Comparison of ENCODE assay signal across 18 cellular contexts in the genomic region with DNA sequence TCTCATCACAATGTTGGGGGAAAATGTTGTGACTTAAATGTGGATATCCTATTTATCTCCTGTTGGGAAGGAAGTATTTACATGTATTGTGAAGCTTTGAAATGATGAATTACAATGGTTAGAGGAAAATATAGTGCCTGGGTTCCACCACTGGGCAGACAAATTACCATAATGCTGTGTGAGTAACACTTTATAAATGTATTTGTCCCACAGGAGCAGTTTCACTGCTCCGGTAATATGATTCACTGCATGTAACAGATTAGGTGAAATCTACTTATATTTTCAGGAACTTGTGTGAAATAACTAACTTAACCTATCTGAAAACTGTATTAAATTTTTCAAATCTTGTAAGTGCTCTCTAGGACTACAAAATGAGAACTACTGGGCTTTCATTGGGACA.
DNase-seq lines count a peak whose midpoint lies in the region; ATAC-seq, FAIRE-seq and TF ChIP-seq lines count a peak whose summit lies in the region.
"Had no signal": no experiment of that assay in that cellular context is flagged by ENCODE, and none has a peak within 500 bp of the region (broad histone marks: within the 10 kb centered on the region; RNA-seq: fewer than 3 reads in every experiment).

No MANE protein-coding gene starts in this region.

- H3K4me3 Mint-ChIP-seq in activated CD8-positive, alpha-beta T cell treated with anti-CD3 and anti-CD28 coated beads, Interleukin-2, amount 10 ng/mL, durations not matched to agents 7 days and 5 days, result no peak overlapping the region
- H3K4me3 Mint-ChIP-seq: CD4-positive, alpha-beta memory T cell; HFFc6 had no signal

- no peak overlapping the region for H2AK5ac ChIP-seq in mesendoderm (ENCODE audit: low read length)

- H2BK120ac ChIP-seq in mesendoderm (ENCODE audit: low read depth, low read length), result no peak overlapping the region

- ATAC-seq in activated CD8-positive, alpha-beta T cell treated with anti-CD3 and anti-CD28 coated beads, Interleukin-2, amount 10 ng/mL, durations not matched to agents 7 days and 5 days, result no peak
- ATAC-seq: A549, GM12878 had no signal

- H3K56ac ChIP-seq in mesendoderm (ENCODE audit: low read length), result no peak overlapping the region

- no peak for FAIRE-seq in bronchial epithelial cell (lab: Jason Lieb, UNC)
- FAIRE-seq: GM12878, GM18507 had no signal

- CTCF ChIA-PET in activated CD8-positive, alpha-beta T cell treated with anti-CD3 and anti-CD28 coated beads, Interleukin-2, amount 10 ng/mL, durations not matched to agents 7 days and 5 days (lab: Charles Lee), result no interaction called here

- no peak overlapping the region for H3K27ac ChIP-seq in mesendoderm (ENCODE audit: low read depth, low read length)
- H3K27ac ChIP-seq: A549, C4-2B, HL-60 had no signal

- no peak overlapping the region for H3K9ac ChIP-seq in mesendoderm (ENCODE audit: low read length)

- H3K79me2 ChIP-seq in mesendoderm (ENCODE audit: control insufficient read depth, insufficient read depth, low read length), result no peaks in the 10 kb centered on the region

- no peaks in the 10 kb centered on the region for H3K4me1 Mint-ChIP-seq in activated CD8-positive, alpha-beta T cell treated with anti-CD3 and anti-CD28 coated beads, Interleukin-2, amount 10 ng/mL, durations not matched to agents 7 days and 5 days (ENCODE audit: low read depth)
- H3K4me1 Mint-ChIP-seq: CD4-positive, alpha-beta memory T cell had no signal

- H4K8ac ChIP-seq in mesendoderm (ENCODE audit: low read depth, low read length), result no peak overlapping the region

- DNase-seq in M059J (ENCODE audit: low read depth), result peak; percentile 0
- DNase-seq in bronchial epithelial cell (ENCODE audit: low read depth), result peak; percentile 54
- DNase-seq in glomerular visceral epithelial cell (ENCODE audit: extremely low spot score), result peak; percentile 18
- no peak for DNase-seq in mesendoderm
- DNase-seq in stimulated activated naive CD4-positive, alpha-beta T cell treated with Interleukin-2 at 50 U/mL for 16 hours (lab: John Stamatoyannopoulos, UW), result no peak
- DNase-seq in activated CD8-positive, alpha-beta T cell treated with anti-CD3 and anti-CD28 coated beads, Interleukin-2, amount 10 ng/mL, durations not matched to agents 7 days and 5 days, result no peak
- no peak for DNase-seq in NCI-H2171 (lab: John Stamatoyannopoulos, UW)
- DNase-seq: BE2C; CD4-positive, alpha-beta memory T cell; DMS79; GOT3; HCEC 1CT; HFFc6 had no signal

- H2BK15ac ChIP-seq in mesendoderm (replicated peaks; ENCODE audit: low read depth), result no peak overlapping the region

- POLR2A ChIA-PET in activated CD8-positive, alpha-beta T cell treated with anti-CD3 and anti-CD28 coated beads, Interleukin-2, amount 10 ng/mL, durations not matched to agents 7 days and 5 days (lab: Charles Lee), result no interaction called here

- H4K5ac ChIP-seq in mesendoderm (ENCODE audit: low read length), result no peak overlapping the region

- WGBS in mesendoderm (ENCODE audit: extremely low coverage, insufficient coverage, low lambda C conversion rate), result no CpG with 5 or more reads among the region's 1 CpG

- H3K4me3 ChIP-seq in bronchial epithelial cell (ENCODE audit: low read depth, low read length) (no peak overlapping the region), mesendoderm (ENCODE audit: low read length) (no peak overlapping the region)
- H3K4me3 ChIP-seq: A549, GM12878 had no signal

- no peaks in the 10 kb centered on the region for H3K4me1 ChIP-seq in mesendoderm (ENCODE audit: control insufficient read depth, low read depth, low read length)
- H3K4me1 ChIP-seq: A549, BE2C had no signal

- no peaks in the 10 kb centered on the region for H3K9me3 Mint-ChIP-seq in activated CD8-positive, alpha-beta T cell treated with anti-CD3 and anti-CD28 coated beads, Interleukin-2, amount 10 ng/mL, durations not matched to agents 7 days and 5 days (ENCODE audit: insufficient read depth)

- no peak overlapping the region for H3K4ac ChIP-seq in mesendoderm (ENCODE audit: low read depth, low read length)

- no peak for TF ChIP-seq CTCF in bronchial epithelial cell (IDR thresholded peaks at IDR 0.05; ENCODE audit: insufficient read depth, low read length, severe bottlenecking)

- H3K23ac ChIP-seq in mesendoderm (ENCODE audit: low read length), result no peak overlapping the region

- H3K4me2 ChIP-seq in mesendoderm (ENCODE audit: low read length), result no peak overlapping the region
- H3K4me2 ChIP-seq: A549 had no signal

- no peaks in the 10 kb centered on the region for H3K27me3 Mint-ChIP-seq in activated CD8-positive, alpha-beta T cell treated with anti-CD3 and anti-CD28 coated beads, Interleukin-2, amount 10 ng/mL, durations not matched to agents 7 days and 5 days (ENCODE audit: low read depth)
- H3K27me3 Mint-ChIP-seq: CD4-positive, alpha-beta memory T cell had no signal

- no peaks in the 10 kb centered on the region for H3K79me1 ChIP-seq in mesendoderm (ENCODE audit: low read length)

- no peak overlapping the region for H3K27ac Mint-ChIP-seq in activated CD8-positive, alpha-beta T cell treated with anti-CD3 and anti-CD28 coated beads, Interleukin-2, amount 10 ng/mL, durations not matched to agents 7 days and 5 days
- H3K27ac Mint-ChIP-seq: CD4-positive, alpha-beta memory T cell; HFFc6 had no signal

- H3K27me3 ChIP-seq in bronchial epithelial cell (ENCODE audit: control insufficient read depth, insufficient read depth, low read length) (no peaks in the 10 kb centered on the region), mesendoderm (ENCODE audit: insufficient read depth, low read length, poor library complexity) (no peaks in the 10 kb centered on the region)
- H3K27me3 ChIP-seq: BE2C had no signal

- no peaks in the 10 kb centered on the region for H3K36me3 Mint-ChIP-seq in activated CD8-positive, alpha-beta T cell treated with anti-CD3 and anti-CD28 coated beads, Interleukin-2, amount 10 ng/mL, durations not matched to agents 7 days and 5 days (ENCODE audit: low read depth)
- H3K36me3 Mint-ChIP-seq: CD4-positive, alpha-beta memory T cell had no signal

- H2BK5ac ChIP-seq in mesendoderm (ENCODE audit: low read length), result no peak overlapping the region

- H3K18ac ChIP-seq in mesendoderm (ENCODE audit: low read length), result no peak overlapping the region

- H3K36me3 ChIP-seq in bronchial epithelial cell (ENCODE audit: control insufficient read depth, insufficient read depth, low read length), result no peaks in the 10 kb centered on the region
- no peaks in the 10 kb centered on the region for H3K36me3 ChIP-seq in mesendoderm (ENCODE audit: control insufficient read depth, insufficient read depth, low read length)
- H3K36me3 ChIP-seq: BE2C had no signal

Comparison
In these comparisons a context has a peak if more than half of its experiments do, and no peak if none do; other contexts are left out.
1. DNase-seq: peak in M059J (single experiment), bronchial epithelial cell (single experiment) and glomerular visceral epithelial cell (single experiment); none in mesendoderm (single experiment), stimulated activated naive CD4-positive, alpha-beta T cell treated with Interleukin-2 at 50 U/mL for 16 hours (single experiment), activated CD8-positive, alpha-beta T cell treated with anti-CD3 and anti-CD28 coated beads, Interleukin-2, amount 10 ng/mL, durations not matched to agents 7 days and 5 days (single experiment) and NCI-H2171 (single experiment).